8 cellular contexts compared by ENCODE assay signal in the genomic region with DNA sequence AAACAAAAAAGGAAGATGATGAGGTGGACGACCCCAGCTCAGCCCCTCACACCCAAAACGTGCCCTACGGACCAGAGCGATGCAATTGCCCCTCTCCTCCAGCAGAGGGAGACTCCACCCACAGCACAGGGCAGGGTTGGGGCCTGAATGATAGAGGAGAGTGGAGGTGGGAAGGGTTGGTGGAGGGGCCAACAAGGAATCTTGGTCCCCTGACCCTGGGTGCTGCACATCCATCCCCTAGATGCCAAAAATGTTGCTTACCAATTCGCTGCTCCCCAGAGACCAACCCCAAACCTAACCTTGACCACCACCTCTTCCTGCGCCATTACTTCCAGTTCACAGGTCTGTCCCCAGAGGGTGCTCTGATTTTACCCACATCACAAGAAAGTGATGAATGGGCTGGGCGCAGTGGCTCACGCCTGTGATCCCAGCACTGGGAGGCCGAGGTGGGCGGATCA. TPM values are rescaled to one million over a fixed set of nuclear protein-coding genes. Genes with fewer than 3 reads are reported as not detected.
DNase-seq lines count a peak whose midpoint lies in the region; ATAC-seq and TF ChIP-seq lines count a peak whose summit lies in the region.

No MANE protein-coding gene starts in this region.

- H3K9me3 ChIP-seq in Panc1 (ENCODE audit: control insufficient read depth, insufficient read depth, low read depth, low read length): no peaks in the 10 kb centered on the region
- H3K9me3 ChIP-seq in heart right ventricle: no peaks in the 10 kb centered on the region

- H3K27me3 ChIP-seq in Panc1 (ENCODE audit: control insufficient read depth, insufficient read depth, low read length) (no peaks in the 10 kb centered on the region), heart right ventricle (peaks cover 0 to 27% (median 18%) of the 10 kb centered on the region in 7 donors)

- H3K4me1 Mint-ChIP-seq in CD14-positive monocyte: peaks cover 28% of the 10 kb centered on the region

- H3K9me3 Mint-ChIP-seq in CD14-positive monocyte: peaks cover 0 to 3% (median 0%) of the 10 kb centered on the region in 7 donors

- TF ChIP-seq CTCF in CD14-positive monocyte (IDR thresholded peaks at IDR 0.05) (peak; percentile 98), Panc1 (IDR thresholded peaks at IDR 0.05) (peak; percentile 97), heart right ventricle (IDR thresholded peaks at IDR 0.05) (peak; percentile 73 to 96 (median 85))

- H3K36me3 Mint-ChIP-seq in CD14-positive monocyte: no peaks in the 10 kb centered on the region

- H3K36me3 ChIP-seq in Panc1 (ENCODE audit: control insufficient read depth, insufficient read depth, low read length): no peaks in the 10 kb centered on the region
- H3K36me3 ChIP-seq in heart right ventricle: peaks cover 0 to 8% (median 0%) of the 10 kb centered on the region in 9 donors

- ATAC-seq in GM21825 (IDR thresholded peaks at IDR 0.05; ENCODE audit: unreplicated experiment) (peak; percentile 58), Panc1 (peak; percentile 85), heart right ventricle (peak; percentile 55 to 78 (median 70)), HG02763 (IDR thresholded peaks at IDR 0.05; ENCODE audit: unreplicated experiment) (no peak)

- H3K27ac Mint-ChIP-seq in CD14-positive monocyte: peak overlapping the region in 1 of 7 donors; percentile 74

- intact Hi-C loops in CD14-positive monocyte (cut with micrococcal nuclease) (loop anchor here (2.0 to 5.0 kb wide), 3 partner anchors 39 to 144 kb away; partner anchors contain the start of gene HASPIN (in 2 of the 2)), Panc1 (cut with micrococcal nuclease; ENCODE audit: unreplicated experiment) (no loop called here), heart right ventricle (cut with DNase I) (loop anchor here in 1 of 10 donors (5.0 kb wide), 1 partner anchor 54 kb away; no protein-coding TSS in a partner anchor)

- no peak overlapping the region for H3K27ac ChIP-seq in Panc1 (ENCODE audit: low read length)
- H3K27ac ChIP-seq in heart right ventricle: no peak overlapping the region

- CTCF ChIA-PET in Panc1 (lab: Charles Lee): interaction anchor here (0.5 to 0.8 kb wide), 4 partner anchors 51 to 662 kb away, joined by 3 to 6 read pairs (median 4); no protein-coding TSS in a partner anchor

- H3K4me3 Mint-ChIP-seq in CD14-positive monocyte: no peak overlapping the region

- no peak overlapping the region for H3K4me3 ChIP-seq in Panc1 (ENCODE audit: low read depth in 2 of 2, low read length in 2 of 2)
- no peak overlapping the region for H3K4me3 ChIP-seq in heart right ventricle

- DNase-seq in CD14-positive monocyte (ENCODE audit: low spot score) (no peak), Panc1 (ENCODE audit: low read depth, low spot score) (peak; percentile 60), heart right ventricle (no peak), G401 (ENCODE audit: low spot score) (no peak)
- peak; percentile 41 for DNase-seq in activated effector memory CD4-positive, alpha-beta T cell treated with Interleukin-2 at 50 U/mL for 16 hours
- DNase-seq in stimulated activated CD4-positive, alpha-beta T cell treated with anti-CD3 and anti-CD28 coated beads, Interleukin-1b, Interleukin-23, amount 100 ng/mL, for 48 hours: peak; percentile 57

- in situ Hi-C loops in Panc1 (cut with HindIII; ENCODE audit: low pct_unique_long_range_greater_than_20kb, low sequenced_read_pairs) (no loop called here), G401 (cut with HindIII; ENCODE audit: low sequenced_read_pairs) (no loop called here)

- POLR2A ChIA-PET in Panc1 (lab: Charles Lee): no interaction called here

- BruUV-seq in Panc1 (replicated peaks; lab: Mats Ljungman, UMichigan): no TSS peak

- H3K4me1 ChIP-seq in Panc1 (ENCODE audit: control insufficient read depth, insufficient read depth, low read length) (no peaks in the 10 kb centered on the region), heart right ventricle (peaks cover 0 to 11% (median 0%) of the 10 kb centered on the region in 9 donors)

- 33 to 34% methylated on average over 10 of the region's 10 CpGs for WGBS in heart right ventricle, 2 donors

- H3K27me3 Mint-ChIP-seq in CD14-positive monocyte (ENCODE audit: low read depth in 3 of 3): peaks cover 6 to 15% (median 9%) of the 10 kb centered on the region in 3 donors

RNA-seq across cellular contexts. Expression of gene P2RX5, which starts 12.9 kb away (rescaled TPM):
- polyA plus RNA-seq in CD14-positive monocyte (1 to 10 TPM in 1 of 2 donors, under 1 TPM in 1; 0.64 to 3.4 TPM), heart right ventricle (10 to 100 TPM; 12.4 to 56.6 TPM)
- total RNA-seq in Panc1 (2021; ENCODE audit: unreplicated experiment) (14.9 TPM), heart right ventricle (10 to 100 TPM in 7 of 10 donors, 1 to 10 TPM in 3; 6.0 to 24.5 (median 11.9) TPM)
- polyA plus RNA-seq in Panc1 (2012; ENCODE audit: insufficient read length): 24.5 TPM
- 1.0 and 12.9 TPM in 2 replicates for total RNA-seq in G401 (2014; rRNA removed; shearing (Covaris generic))

RNA-seq across cellular contexts. Expression of gene EMC6, which starts 14.5 kb away (rescaled TPM):
- 100 to 1,000 TPM; 105 to 118 TPM for polyA plus RNA-seq in CD14-positive monocyte
- 65.9 TPM for total RNA-seq in Panc1 (2021; ENCODE audit: unreplicated experiment)
- polyA plus RNA-seq in Panc1 (2012; ENCODE audit: insufficient read length): 54.6 TPM
- total RNA-seq in heart right ventricle: 10 to 100 TPM; 46.0 to 75.0 (median 52.7) TPM
- 100 to 1,000 TPM in 1 of 2 donors, 10 to 100 TPM in 1; 80.5 to 203 TPM for polyA plus RNA-seq in heart right ventricle
- total RNA-seq in G401 (2014; rRNA removed; shearing (Covaris generic)): 101 and 105 TPM in 2 replicates

RNA-seq across cellular contexts. Expression of gene TAX1BP3, which starts 14.7 kb away (rescaled TPM):
- polyA plus RNA-seq in CD14-positive monocyte (10 to 100 TPM; 70.9 to 71.8 TPM), heart right ventricle (100 to 1,000 TPM; 134 to 149 TPM)
- total RNA-seq in Panc1 (2021; ENCODE audit: unreplicated experiment) (122 TPM), heart right ventricle (100 to 1,000 TPM; 147 to 206 (median 176) TPM)
- 127 TPM for polyA plus RNA-seq in Panc1 (2012; ENCODE audit: insufficient read length)
- 111 and 146 TPM in 2 replicates for total RNA-seq in G401 (2014; rRNA removed; shearing (Covaris generic))

RNA-seq across cellular contexts. Expression of gene HASPIN, which starts 40.6 kb away (rescaled TPM):
- polyA plus RNA-seq in CD14-positive monocyte (not detected), heart right ventricle (under 1 TPM in 1 of 2 donors, not detected in 1; 0.29 TPM)
- total RNA-seq in Panc1 (2021; ENCODE audit: unreplicated experiment) (10.6 TPM), heart right ventricle (1 to 10 TPM in 1 of 10 donors, under 1 TPM in 9; 0.12 to 1.5 (median 0.23) TPM)
- polyA plus RNA-seq in Panc1 (2012; ENCODE audit: insufficient read length): 2.9 TPM
- total RNA-seq in G401 (2014; rRNA removed; shearing (Covaris generic)): 11.7 and 20.9 TPM in 2 replicates

RNA-seq across cellular contexts. Expression of gene CTNS, which starts 46.5 kb away (rescaled TPM):
- 10 to 100 TPM; 11.7 to 11.8 TPM for polyA plus RNA-seq in CD14-positive monocyte
- total RNA-seq in Panc1 (2021; ENCODE audit: unreplicated experiment): 20.4 TPM
- polyA plus RNA-seq in Panc1 (2012; ENCODE audit: insufficient read length): 18.0 TPM
- total RNA-seq in heart right ventricle: 10 to 100 TPM in 1 of 10 donors, 1 to 10 TPM in 9; 5.2 to 11.8 (median 8.0) TPM
- polyA plus RNA-seq in heart right ventricle: 1 to 10 TPM; 7.5 to 7.6 TPM
- 22.2 and 28.2 TPM in 2 replicates for total RNA-seq in G401 (2014; rRNA removed; shearing (Covaris generic))

Comparison
In these comparisons a context has a peak if more than half of its experiments do, and no peak if none do; other contexts are left out.
1. DNase-seq: peak in Panc1 (single experiment), activated effector memory CD4-positive, alpha-beta T cell treated with Interleukin-2 at 50 U/mL for 16 hours (single experiment) and stimulated activated CD4-positive, alpha-beta T cell treated with anti-CD3 and anti-CD28 coated beads, Interleukin-1b, Interleukin-23, amount 100 ng/mL, for 48 hours (single experiment); none in CD14-positive monocyte (single experiment), heart right ventricle (0 of 2) and G401 (single experiment).
2. Peak in every context shown above with its lines, with median percentiles within 50 percentile points of each other: CTCF ChIP-seq.